Comparison of ENCODE assay signal across 1 cellular context in the genomic region with DNA sequence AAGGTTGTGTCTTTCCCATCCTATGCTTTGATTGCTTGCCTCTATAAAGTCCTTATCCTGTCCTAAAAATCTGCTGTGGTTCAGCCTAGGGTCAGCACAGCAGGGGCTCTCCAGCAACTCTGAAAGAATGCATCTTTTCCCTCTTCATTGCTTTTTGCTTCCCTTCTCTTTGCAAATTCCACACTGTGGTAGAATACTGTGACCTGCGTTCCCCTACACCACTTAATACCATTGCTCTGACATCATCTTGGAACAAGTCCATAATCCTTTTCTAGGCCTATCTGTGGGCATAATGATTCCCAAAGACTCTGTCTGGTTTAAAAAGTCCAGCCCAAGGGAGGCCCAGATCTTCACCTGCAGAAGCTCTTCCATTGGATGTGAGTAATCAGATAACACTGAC.
TF ChIP-seq lines count a peak whose summit lies in the region.

No MANE protein-coding gene starts in this region.

TF ChIP-seq in IMR-90, 13 proteins besides CTCF, POLR2A, EP300 and RAD21 (continued from another document):
- no peak for TF ChIP-seq USF2 (IDR thresholded peaks at IDR 0.05; ENCODE audit: low read depth, low read length)
